8 cellular contexts compared by ENCODE assay signal in the genomic region with DNA sequence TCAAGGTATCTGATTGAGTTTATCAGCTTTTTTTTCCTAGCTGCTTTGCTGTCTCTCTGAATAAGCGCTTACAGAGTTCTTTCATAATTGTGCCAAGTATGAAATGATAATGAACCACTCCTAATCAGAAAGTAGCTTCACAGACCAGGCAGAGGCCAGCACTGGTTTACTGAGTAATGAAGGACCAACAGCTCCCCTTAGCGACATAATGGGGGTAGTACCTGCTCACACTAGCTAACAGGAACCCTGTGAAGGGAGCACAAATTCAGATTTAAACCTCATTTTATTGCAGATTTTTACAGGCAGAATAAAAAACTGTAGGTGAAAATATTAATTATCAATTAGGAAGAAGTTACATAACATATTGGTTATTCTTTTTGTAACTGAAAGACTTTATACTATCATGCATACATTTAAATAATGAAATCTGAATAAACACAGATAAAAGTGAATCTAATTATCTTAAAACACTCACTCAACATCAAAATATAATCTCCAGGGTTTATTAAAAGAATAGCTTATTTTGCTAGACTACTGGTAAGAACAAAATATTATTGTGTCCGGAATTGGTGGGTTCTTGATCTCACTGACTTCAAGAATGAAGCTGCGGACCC. TPM values are rescaled to one million over a fixed set of nuclear protein-coding genes. Genes with fewer than 3 reads are reported as not detected.
DNase-seq lines count a peak whose midpoint lies in the region; ATAC-seq, FAIRE-seq and TF ChIP-seq lines count a peak whose summit lies in the region.

No MANE protein-coding gene starts in this region.

- intact Hi-C loops in Right ventricle myocardium inferior (cut with DNase I) (loop anchor here (5.0 kb wide), 1 partner anchor 255 kb away; no protein-coding TSS in a partner anchor), cardiac septum (cut with DNase I) (loop anchor here (5.0 kb wide), 1 partner anchor 255 kb away; no protein-coding TSS in a partner anchor), K562 (cut with micrococcal nuclease) (loop anchor here (1.0 kb wide), 2 partner anchors 139 to 257 kb away; no protein-coding TSS in a partner anchor)

- no TSS peak for BruUV-seq in K562 (replicated peaks; lab: Mats Ljungman, UMichigan)

- H3K79me2 ChIP-seq in K562 (ENCODE audit: control insufficient read depth, insufficient read depth, low read length): no peaks in the 10 kb centered on the region

- peak; percentile 69 to 77 (median 70) for TF ChIP-seq CTCF in K562 (IDR thresholded peaks at IDR 0.05 in 2 of 3, conservative IDR thresholded peaks at IDR 0.05 in 1 of 3; ENCODE audit: insufficient read depth in 2 of 3, low read depth in 1 of 3, low read length in 3 of 3)
- peak; percentile 50 to 60 for TF ChIP-seq CTCF in suprapubic skin (IDR thresholded peaks at IDR 0.05)

- DNase-seq in Right ventricle myocardium inferior (ENCODE audit: missing footprints) (no peak), cardiac septum (ENCODE audit: low spot score) (no peak), NCI-H2107 treated with DMSO at 0.1 percent for 48 hours (lab: John Stamatoyannopoulos, UW; ENCODE audit: unreplicated experiment) (peak; percentile 11), K562 (ENCODE audit: extremely low read depth in 1 of 4, low spot score in 3 of 4) (peak; percentile 63 to 73 (median 68)), iPS-NIHi11 (ENCODE audit: low spot score) (peak; percentile 63), suprapubic skin (ENCODE audit: low spot score in 2 of 2) (no peak)

- H3K9me3 ChIP-seq in K562 (replicated peaks; ENCODE audit: control insufficient read depth, insufficient read depth, low read depth, low read length) (no peaks in the 10 kb centered on the region), suprapubic skin (no peaks in the 10 kb centered on the region)

- H3K4me2 ChIP-seq in K562 (ENCODE audit: insufficient read depth, low read length): no peak overlapping the region

- no peak overlapping the region for H3K27ac ChIP-seq in K562 (ENCODE audit: extremely low read depth, low read depth, low read length)
- H3K27ac ChIP-seq in suprapubic skin: no peak overlapping the region

- in situ Hi-C loops in K562 (cut with MboI): loop anchor here (10.0 kb wide), 1 partner anchor 252 kb away; no protein-coding TSS in a partner anchor

- POLR2A ChIA-PET in K562 (lab: Yijun Ruan, JAX): interaction anchor here (0.9 kb wide), 1 partner anchor 13 kb away, joined by 3 read pairs; no protein-coding TSS in a partner anchor

- 17% methylated on average over 4 of the region's 4 CpGs for WGBS in K562 (ENCODE audit: insufficient coverage, low coverage, missing lambda C conversion rate)
- WGBS in suprapubic skin: 50% methylated on average over 4 of the region's 4 CpGs

- no peaks in the 10 kb centered on the region for H3K4me1 ChIP-seq in K562 (replicated peaks in 1 of 2; ENCODE audit: control insufficient read depth in 2 of 2, insufficient read depth in 2 of 2, low read length in 2 of 2)
- no peaks in the 10 kb centered on the region for H3K4me1 ChIP-seq in suprapubic skin

- no peak overlapping the region for H2AFZ ChIP-seq in K562 (ENCODE audit: low read depth, low read length)

- H3K9me1 ChIP-seq in K562 (ENCODE audit: control insufficient read depth, insufficient read depth, low read length): peaks cover under 1% of the 10 kb centered on the region

- no peak overlapping the region for H3K9ac ChIP-seq in K562 (ENCODE audit: insufficient read depth in 1 of 2, low read depth in 2 of 2, low read length in 2 of 2)

- TF ChIP-seq POLR2A in K562 (conservative IDR thresholded peaks at IDR 0.05): no peak
- no peak for TF ChIP-seq POLR2A in suprapubic skin (IDR thresholded peaks at IDR 0.05)

- ATAC-seq in Right ventricle myocardium inferior: peak; percentile 81
- peak; percentile 97 for ATAC-seq in K562
- no peak for ATAC-seq in GM21515 (IDR thresholded peaks at IDR 0.05; ENCODE audit: unreplicated experiment)
- no peak for ATAC-seq in HG03342 (IDR thresholded peaks at IDR 0.05; ENCODE audit: unreplicated experiment)

- no peaks in the 10 kb centered on the region for H4K20me1 ChIP-seq in K562 (replicated peaks; ENCODE audit: control insufficient read depth, insufficient read depth, low read length)

- TF ChIP-seq RAD21 in K562 (CRISPR knock-in tag; conservative IDR thresholded peaks at IDR 0.05 in 1 of 2, IDR thresholded peaks at IDR 0.05 in 1 of 2): peak; percentile 67 to 76

- TF ChIP-seq EP300 in K562 (IDR thresholded peaks at IDR 0.05; ENCODE audit: low read length): no peak
- no peak for TF ChIP-seq EP300 in suprapubic skin (IDR thresholded peaks at IDR 0.05)

- no peak overlapping the region for H3K4me3 ChIP-seq in K562
- H3K4me3 ChIP-seq in suprapubic skin: no peak overlapping the region

- H3K27me3 ChIP-seq in K562 (ENCODE audit: control insufficient read depth in 2 of 2, insufficient read depth in 2 of 2, low read length in 2 of 2) (peaks cover 9 to 28% of the 10 kb centered on the region in 2 experiments; a peak in 3 of 5 replicates), suprapubic skin (peaks cover 7% of the 10 kb centered on the region)

- peak; percentile 74 for FAIRE-seq in K562 (lab: Jason Lieb, UNC)

- CTCF ChIA-PET in K562 (lab: Yijun Ruan, JAX; ENCODE audit: low intra/inter-chr PET ratio): interaction anchor here (0.6 to 1.8 kb wide), 5 partner anchors 155 to 1319 kb away, joined by 3 to 12 read pairs (median 3); no protein-coding TSS in a partner anchor

- H3K36me3 ChIP-seq in K562 (ENCODE audit: control insufficient read depth, insufficient read depth, low read length): no peaks in the 10 kb centered on the region
- H3K36me3 ChIP-seq in suprapubic skin: no peaks in the 10 kb centered on the region

TF ChIP-seq in K562, 482 proteins besides CTCF, POLR2A, EP300 and RAD21 (continues in another document):
- TF ChIP-seq, protein P1, sequence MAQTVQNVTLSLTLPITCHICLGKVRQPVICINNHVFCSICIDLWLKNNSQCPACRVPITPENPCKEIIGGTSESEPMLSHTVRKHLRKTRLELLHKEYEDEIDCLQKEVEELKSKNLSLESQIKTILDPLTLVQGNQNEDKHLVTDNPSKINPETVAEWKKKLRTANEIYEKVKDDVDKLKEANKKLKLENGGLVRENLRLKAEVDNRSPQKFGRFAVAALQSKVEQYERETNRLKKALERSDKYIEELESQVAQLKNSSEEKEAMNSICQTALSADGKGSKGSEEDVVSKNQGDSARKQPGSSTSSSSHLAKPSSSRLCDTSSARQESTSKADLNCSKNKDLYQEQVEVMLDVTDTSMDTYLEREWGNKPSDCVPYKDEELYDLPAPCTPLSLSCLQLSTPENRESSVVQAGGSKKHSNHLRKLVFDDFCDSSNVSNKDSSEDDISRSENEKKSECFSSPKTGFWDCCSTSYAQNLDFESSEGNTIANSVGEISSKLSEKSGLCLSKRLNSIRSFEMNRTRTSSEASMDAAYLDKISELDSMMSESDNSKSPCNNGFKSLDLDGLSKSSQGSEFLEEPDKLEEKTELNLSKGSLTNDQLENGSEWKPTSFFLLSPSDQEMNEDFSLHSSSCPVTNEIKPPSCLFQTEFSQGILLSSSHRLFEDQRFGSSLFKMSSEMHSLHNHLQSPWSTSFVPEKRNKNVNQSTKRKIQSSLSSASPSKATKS (CRISPR knock-in tag; IDR thresholded peaks at IDR 0.05): no peak
- TF ChIP-seq ZNF175 (CRISPR knock-in tag; IDR thresholded peaks at IDR 0.05; ENCODE audit: low read depth): no peak
- peak; percentile 70 for TF ChIP-seq SMC3 (conservative IDR thresholded peaks at IDR 0.05; ENCODE audit: insufficient read depth, low read depth, low read length)
- TF ChIP-seq HMGN3 (IDR thresholded peaks at IDR 0.05; ENCODE audit: borderline replicate concordance, extremely low read depth, insufficient read length, low read depth, low read length): no peak

RNA-seq across cellular contexts. Expression of a gene that starts 53.7 kb away (rescaled TPM):
- total RNA-seq in Right ventricle myocardium inferior: not detected
- not detected for total RNA-seq in cardiac septum
- total RNA-seq in K562 (2011; cell fraction: chromatin; rRNA removed; ENCODE audit: low replicate concordance): not detected in 2 replicates
- not detected in 2 replicates for total RNA-seq in K562 (2011; cell fraction: nucleolus; rRNA removed)
- not detected in 2 replicates for total RNA-seq in K562 (2011; cell fraction: nucleoplasm; rRNA removed)
- total RNA-seq in K562 (2014; rRNA removed): not detected in 2 replicates
- not detected in 2 replicates for total RNA-seq in K562 (2014; rRNA removed; fragmentation: Illumina TruSeq; extraction: Trizol)
- total RNA-seq in K562 (2015; rRNA removed; fragmentation: Illumina TruSeq; extraction: Trizol): not detected in 2 replicates
- total RNA-seq in K562 (2021): not detected in 2 replicates
- not detected in 2 replicates for polyA plus RNA-seq in K562 (2011; rRNA removed)
- polyA plus RNA-seq in K562 (2011; cell fraction: cytosol; rRNA removed): not detected in 2 replicates
- polyA plus RNA-seq in K562 (2011; cell fraction: nucleus; rRNA removed): not detected in 2 replicates
- polyA plus RNA-seq in K562 (2012): not detected in 2 replicates
- polyA plus RNA-seq in K562 (2014; fragmentation: Illumina TruSeq; extraction: Trizol): not detected in 2 replicates
- not detected for polyA plus RNA-seq in K562 (2014; fragmentation: Nextera tagmentation; extraction: Ambion mirVana)
- not detected in 2 replicates for polyA plus RNA-seq in K562 (2014; rRNA removed)
- not detected in 2 replicates for polyA minus RNA-seq in K562 (2011; rRNA and poly(A)+ RNA removed)
- not detected in 2 replicates for polyA minus RNA-seq in K562 (2011; cell fraction: cytosol; rRNA and poly(A)+ RNA removed)
- not detected in 2 replicates for polyA minus RNA-seq in K562 (2011; cell fraction: nucleus; rRNA and poly(A)+ RNA removed)
- total RNA-seq in suprapubic skin: not detected

RNA-seq across cellular contexts. Expression of a gene that starts 59.6 kb away (rescaled TPM):
- not detected for total RNA-seq in Right ventricle myocardium inferior
- 0.40 TPM for total RNA-seq in cardiac septum
- not detected in 2 replicates for total RNA-seq in K562 (2011; cell fraction: chromatin; rRNA removed; ENCODE audit: low replicate concordance)
- total RNA-seq in K562 (2011; cell fraction: nucleolus; rRNA removed): not detected in 2 replicates
- not detected in 2 replicates for total RNA-seq in K562 (2011; cell fraction: nucleoplasm; rRNA removed)
- total RNA-seq in K562 (2014; rRNA removed): not detected in 2 replicates
- total RNA-seq in K562 (2014; rRNA removed; fragmentation: Illumina TruSeq; extraction: Trizol): not detected in 2 replicates
- total RNA-seq in K562 (2015; rRNA removed; fragmentation: Illumina TruSeq; extraction: Trizol): not detected in 2 replicates
- total RNA-seq in K562 (2021): 0.04 and 0.18 TPM in 2 replicates
- polyA plus RNA-seq in K562 (2011; rRNA removed): not detected in 2 replicates
- polyA plus RNA-seq in K562 (2011; cell fraction: cytosol; rRNA removed): not detected in 2 replicates
- polyA plus RNA-seq in K562 (2011; cell fraction: nucleus; rRNA removed): 0.01 and 0.06 TPM in 2 replicates
- polyA plus RNA-seq in K562 (2012): not detected in 2 replicates
- not detected in 2 replicates for polyA plus RNA-seq in K562 (2014; fragmentation: Illumina TruSeq; extraction: Trizol)
- not detected for polyA plus RNA-seq in K562 (2014; fragmentation: Nextera tagmentation; extraction: Ambion mirVana)
- polyA plus RNA-seq in K562 (2014; rRNA removed): not detected in 2 replicates
- polyA minus RNA-seq in K562 (2011; rRNA and poly(A)+ RNA removed): 0.03 TPM in 1 of 2 replicates, not detected in the other
- polyA minus RNA-seq in K562 (2011; cell fraction: cytosol; rRNA and poly(A)+ RNA removed): 0.57 and 1.1 TPM in 2 replicates
- polyA minus RNA-seq in K562 (2011; cell fraction: nucleus; rRNA and poly(A)+ RNA removed): 0.11 and 0.13 TPM in 2 replicates
- total RNA-seq in suprapubic skin: 1 to 10 TPM in 3 of 4 donors, under 1 TPM in 1; 0.83 to 3.2 (median 1.4) TPM

Comparison
In these comparisons a context has a peak if more than half of its experiments do, and no peak if none do; other contexts are left out.
1. ATAC-seq: peak in Right ventricle myocardium inferior (single experiment) and K562 (single experiment); none in GM21515 (single experiment) and HG03342 (single experiment).
2. DNase-seq: peak in NCI-H2107 treated with DMSO at 0.1 percent for 48 hours (single experiment), K562 (4 of 4) and iPS-NIHi11 (single experiment); none in Right ventricle myocardium inferior (single experiment), cardiac septum (single experiment) and suprapubic skin (0 of 2).